ENCODE assay signal across 8 cellular contexts in genomic region chr1:24541711-24542346, GRCh38. TPM values are rescaled to one million over a fixed set of nuclear protein-coding genes. Genes with fewer than 3 reads are reported as not detected.
DNase-seq lines count a peak whose midpoint lies in the region; ATAC-seq, FAIRE-seq and TF ChIP-seq lines count a peak whose summit lies in the region.

No MANE protein-coding gene starts in this region.

- no peak overlapping the region for H3K27ac ChIP-seq in IMR-90 (ENCODE audit: insufficient read depth, low read length)
- peak overlapping the region; percentile 94 for H3K27ac ChIP-seq in HepG2 (ENCODE audit: extremely low read length, insufficient read depth, low read length)

- H3K14ac ChIP-seq in IMR-90 (replicated peaks; ENCODE audit: low read depth, low read length): no peak overlapping the region

- dilution Hi-C loops in IMR-90 (cut with HindIII; ENCODE audit: low sequenced_read_pairs, unreplicated experiment): no loop called here

- H3K4ac ChIP-seq in IMR-90 (ENCODE audit: low read depth, low read length): peak overlapping the region; percentile 36; the same call in 1 of the 2 replicates

- H3K9ac ChIP-seq in IMR-90 (ENCODE audit: low read depth, low read length) (no peak overlapping the region), HepG2 (ENCODE audit: insufficient read depth, low read depth, low read length) (peak overlapping the region; percentile 50)

- H3K4me3 ChIP-seq in BE2C (ENCODE audit: low read depth, low read length): no peak overlapping the region
- no peak overlapping the region for H3K4me3 ChIP-seq in IMR-90 (ENCODE audit: insufficient read depth, low read depth, low read length)
- H3K4me3 ChIP-seq in HepG2 (replicated peaks in 1 of 3; ENCODE audit: insufficient read depth in 1 of 3, low read depth in 2 of 3, low read length in 3 of 3): peak overlapping the region; percentile 10 to 51 (median 47); a peak in 5 of 6 replicates

- H3K9me3 Mint-ChIP-seq in activated naive CD4-positive, alpha-beta T cell treated with anti-CD3 and anti-CD28 coated beads, Interleukin-2, amount 50 U/mL, for 24 hours: no peaks in the 10 kb centered on the region

- no peak overlapping the region for H3K4me2 ChIP-seq in IMR-90 (ENCODE audit: low read depth, low read length)
- peak overlapping the region; percentile 74 for H3K4me2 ChIP-seq in HepG2 (ENCODE audit: low read depth, low read length)

- H3K4me3 Mint-ChIP-seq in activated naive CD4-positive, alpha-beta T cell treated with anti-CD3 and anti-CD28 coated beads, Interleukin-2, amount 50 U/mL, for 24 hours: no peak overlapping the region

- FAIRE-seq in HepG2 (lab: Jason Lieb, UNC) (no peak), GM12891 (lab: Jason Lieb, UNC) (no peak)

- no peaks in the 10 kb centered on the region for H3K27me3 Mint-ChIP-seq in activated naive CD4-positive, alpha-beta T cell treated with anti-CD3 and anti-CD28 coated beads, Interleukin-2, amount 50 U/mL, for 24 hours

- H3K79me1 ChIP-seq in IMR-90 (ENCODE audit: low read depth in 1 of 2, low read length in 2 of 2): no peaks in the 10 kb centered on the region

- no peak overlapping the region for H4K5ac ChIP-seq in IMR-90 (ENCODE audit: low read depth, low read length)

- H2BK5ac ChIP-seq in IMR-90 (ENCODE audit: low read depth, low read length, poor library complexity, severe bottlenecking): no peak overlapping the region

- TF ChIP-seq EP300 in HepG2 (IDR thresholded peaks at IDR 0.05; ENCODE audit: low read depth in 2 of 2, low read length in 2 of 2) (no peak), HepG2 (CRISPR knock-in tag; IDR thresholded peaks at IDR 0.05; ENCODE audit: borderline replicate concordance) (no peak)

- H3K36me3 ChIP-seq in BE2C (no peaks in the 10 kb centered on the region), IMR-90 (ENCODE audit: control insufficient read depth, insufficient read depth, low read length) (no peaks in the 10 kb centered on the region), HepG2 (replicated peaks in 1 of 2; ENCODE audit: control insufficient read depth in 1 of 2, insufficient read depth in 2 of 2, low read length in 2 of 2) (no peaks in the 10 kb centered on the region)

- no TSS peak for BruUV-seq in IMR-90 (replicated peaks; lab: Mats Ljungman, UMichigan)
- BruUV-seq in HepG2 (replicated peaks; lab: Mats Ljungman, UMichigan): no TSS peak

- 60% methylated on average over 2 of the region's 8 CpGs; no CpG with 5 or more reads in 1 of the 2 experiments for WGBS in IMR-90 (ENCODE audit: extremely low coverage in 2 of 2, insufficient read length in 1 of 2), 2 experiments
- 11% methylated on average over 8 of the region's 8 CpGs for WGBS in HepG2 (ENCODE audit: low lambda C conversion rate)

- peaks cover 69% of the 10 kb centered on the region for H3K4me1 Mint-ChIP-seq in activated naive CD4-positive, alpha-beta T cell treated with anti-CD3 and anti-CD28 coated beads, Interleukin-2, amount 50 U/mL, for 24 hours

- 0 out of 2 replicates have a peak overlapping the region, but pooled peaks have one; percentile 9 for H2BK120ac ChIP-seq in IMR-90 (ENCODE audit: low read depth, low read length)

- no peak for TF ChIP-seq POLR2A in IMR-90 (IDR thresholded peaks at IDR 0.05; ENCODE audit: low read depth, low read length)
- no peak for TF ChIP-seq POLR2A in HepG2 (IDR thresholded peaks at IDR 0.05; ENCODE audit: insufficient read depth in 1 of 2, low read depth in 2 of 2, low read length in 2 of 2)
- TF ChIP-seq POLR2A in GM12891 (IDR thresholded peaks at IDR 0.05; ENCODE audit: low read depth, low read length): no peak

- no peak overlapping the region for H4K8ac ChIP-seq in IMR-90 (ENCODE audit: low read depth in 2 of 2, low read length in 2 of 2)

- no peaks in the 10 kb centered on the region for H3K79me2 ChIP-seq in HepG2 (ENCODE audit: insufficient read depth, low read length)

- H2AK5ac ChIP-seq in IMR-90 (ENCODE audit: low read depth, low read length): peak overlapping the region; percentile 42; the same call in 1 of the 2 replicates

- H3K9me3 ChIP-seq in BE2C (no peaks in the 10 kb centered on the region), IMR-90 (ENCODE audit: control insufficient read depth, insufficient read depth, low read length) (no peaks in the 10 kb centered on the region), HepG2 (ENCODE audit: low read length) (no peaks in the 10 kb centered on the region)

- H3K4me1 ChIP-seq in BE2C: no peaks in the 10 kb centered on the region
- H3K4me1 ChIP-seq in IMR-90 (ENCODE audit: control insufficient read depth, insufficient read depth, low read length): peaks cover 3% of the 10 kb centered on the region; the same call in 1 of the 2 replicates
- peaks cover 64% of the 10 kb centered on the region for H3K4me1 ChIP-seq in HepG2 (ENCODE audit: insufficient read depth, low read length)

- no peak for DNase-seq in BE2C
- no peak for DNase-seq in IMR-90
- peak; percentile 25 for DNase-seq in HepG2 (ENCODE audit: low spot score)
- DNase-seq in NCI-H526 (lab: John Stamatoyannopoulos, UW): no peak
- no peak for DNase-seq in H4 (ENCODE audit: low spot score)
- no peak for DNase-seq in GM12891 (ENCODE audit: insufficient read length, low spot score)

- H2AFZ ChIP-seq in IMR-90 (replicated peaks; ENCODE audit: low read length, poor library complexity) (no peak overlapping the region), HepG2 (ENCODE audit: low read length) (no peak overlapping the region)

- TF ChIP-seq CTCF in BE2C (IDR thresholded peaks at IDR 0.05; ENCODE audit: low read depth, low read length) (peak; percentile 38), IMR-90 (conservative IDR thresholded peaks at IDR 0.05; ENCODE audit: low read depth, low read length) (peak; percentile 43), HepG2 (CRISPR knock-in tag; IDR thresholded peaks at IDR 0.05) (peak; percentile 80)

- no peaks in the 10 kb centered on the region for H4K20me1 ChIP-seq in IMR-90 (ENCODE audit: insufficient read depth, low read length)
- no peaks in the 10 kb centered on the region for H4K20me1 ChIP-seq in HepG2 (ENCODE audit: insufficient read depth, low read length)

- no peak for ATAC-seq in IMR-90 (ENCODE audit: low read depth)
- ATAC-seq in HepG2: peak; percentile 67
- ATAC-seq in HG03342 (IDR thresholded peaks at IDR 0.05; ENCODE audit: unreplicated experiment): no peak

- H3K36me3 Mint-ChIP-seq in activated naive CD4-positive, alpha-beta T cell treated with anti-CD3 and anti-CD28 coated beads, Interleukin-2, amount 50 U/mL, for 24 hours: peaks cover 13% of the 10 kb centered on the region

- intact Hi-C loops in IMR-90 (cut with micrococcal nuclease): loop anchor here (5.0 kb wide), 1 partner anchor 95 kb away; no protein-coding TSS in a partner anchor
- intact Hi-C loops in HepG2 (cut with micrococcal nuclease; ENCODE audit: unreplicated experiment): loop anchor here (1.0 to 5.0 kb wide), 2 partner anchors 45 to 95 kb away; no protein-coding TSS in a partner anchor

- H3K23ac ChIP-seq in IMR-90 (ENCODE audit: low read depth, low read length): no peak overlapping the region

- H3K27me3 ChIP-seq in BE2C: no peaks in the 10 kb centered on the region
- no peaks in the 10 kb centered on the region for H3K27me3 ChIP-seq in IMR-90 (ENCODE audit: control insufficient read depth, insufficient read depth, low read length)
- no peaks in the 10 kb centered on the region for H3K27me3 ChIP-seq in HepG2 (ENCODE audit: control insufficient read depth in 1 of 2, insufficient read depth in 2 of 2, low read length in 2 of 2)

- POLR2A ChIA-PET in IMR-90 (lab: Charles Lee; ENCODE audit: unreplicated experiment) (no interaction called here), HepG2 (lab: Yijun Ruan, JAX) (interaction anchor here (0.8 to 3.0 kb wide), 12 partner anchors 7 to 183 kb away, joined by 3 to 15 read pairs (median 9); partner anchors contain the start of genes NCMAP, NIPAL3 and RCAN3)

- in situ Hi-C loops in IMR-90 (cut with MboI; ENCODE audit: low sequenced_read_pairs) (no loop called here), HepG2 (cut with HindIII; ENCODE audit: extremely low pct_ligation_motif_present, low pct_unique_long_range_greater_than_20kb) (loop anchor here (10.0 kb wide), 1 partner anchor 93 kb away; no protein-coding TSS in a partner anchor)

- H2AK9ac ChIP-seq in IMR-90 (replicated peaks; ENCODE audit: low read depth, low read length, poor library complexity): no peak overlapping the region

- H3K9me1 ChIP-seq in IMR-90 (ENCODE audit: insufficient read depth, low read length): peaks cover 5% of the 10 kb centered on the region

- no peak overlapping the region for H3K56ac ChIP-seq in IMR-90 (ENCODE audit: extremely low read depth, insufficient read depth, low read length)

- H3K27ac Mint-ChIP-seq in activated naive CD4-positive, alpha-beta T cell treated with anti-CD3 and anti-CD28 coated beads, Interleukin-2, amount 50 U/mL, for 24 hours: peak overlapping the region; percentile 89

- H3K18ac ChIP-seq in IMR-90 (ENCODE audit: low read depth, low read length): no peak overlapping the region

- CTCF ChIA-PET in IMR-90 (lab: Yijun Ruan, JAX): interaction anchor here (0.6 to 2.2 kb wide), 5 partner anchors 15 to 95 kb away, joined by 3 to 7 read pairs (median 5); no protein-coding TSS in a partner anchor
- CTCF ChIA-PET in HepG2 (lab: Yijun Ruan, JAX; ENCODE audit: low intra/inter-chr PET ratio, low total read pairs): interaction anchor here (0.7 to 1.9 kb wide), 2 partner anchors 45 to 383 kb away, joined by 3 to 8 read pairs; no protein-coding TSS in a partner anchor

- TF ChIP-seq RAD21 in IMR-90 (IDR thresholded peaks at IDR 0.05; ENCODE audit: low read length): peak; percentile 31; the same call in 1 of the 2 replicates
- peak; percentile 76 for TF ChIP-seq RAD21 in HepG2 (CRISPR knock-in tag; IDR thresholded peaks at IDR 0.05)

- peak overlapping the region; percentile 12; the same call in 1 of the 2 replicates for H4K91ac ChIP-seq in IMR-90 (ENCODE audit: insufficient read depth, low read depth, low read length)

- H2BK15ac ChIP-seq in IMR-90 (ENCODE audit: low read depth, low read length): no peak overlapping the region

- peak overlapping the region; percentile 5; the same call in 1 of the 2 replicates for H2BK20ac ChIP-seq in IMR-90 (ENCODE audit: low read depth, low read length)

RNA-seq across cellular contexts. Expression of gene NCMAP, which starts 14.1 kb away (rescaled TPM):
- polyA plus RNA-seq in BE2C (2012; ENCODE audit: insufficient read depth, insufficient read length, low read depth): not detected
- total RNA-seq in IMR-90 (2012; rRNA removed) (not detected in 2 replicates), HepG2 (2016; rRNA removed; fragmentation: Illumina TruSeq; extraction: Trizol) (2.7 and 2.9 TPM in 2 replicates)
- polyA plus RNA-seq in IMR-90 (2012; rRNA removed) (not detected in 2 replicates), HepG2 (2011; rRNA removed) (20.0 and 22.0 TPM in 2 replicates)
- polyA plus RNA-seq in IMR-90 (2012; cell fraction: cytosol; rRNA removed): not detected in 2 replicates
- not detected in 2 replicates for polyA plus RNA-seq in IMR-90 (2012; cell fraction: nucleus; rRNA removed; ENCODE audit: low replicate concordance)
- 1.1 and 1.7 TPM in 2 replicates for total RNA-seq in HepG2 (2016; cell fraction: cytosol; rRNA removed; fragmentation: Illumina TruSeq; extraction: Trizol; ENCODE audit: low read depth)
- 2.5 and 2.7 TPM in 2 replicates for total RNA-seq in HepG2 (2016; cell fraction: insoluble cytoplasmic fraction; rRNA removed; fragmentation: Illumina TruSeq; extraction: Trizol)
- total RNA-seq in HepG2 (2016; cell fraction: membrane; rRNA removed; fragmentation: Illumina TruSeq; extraction: Trizol): 3.6 and 4.1 TPM in 2 replicates
- 1.3 and 1.7 TPM in 2 replicates for total RNA-seq in HepG2 (2016; cell fraction: nucleus; rRNA removed; fragmentation: Illumina TruSeq; extraction: Trizol)
- polyA plus RNA-seq in HepG2 (2011; cell fraction: cytosol; rRNA removed): 16.3 and 22.0 TPM in 2 replicates
- 6.2 and 8.2 TPM in 2 replicates for polyA plus RNA-seq in HepG2 (2011; cell fraction: nucleus; rRNA removed)
- polyA plus RNA-seq in HepG2 (2012): 9.9 and 19.2 TPM in 2 replicates
- 1.1 and 1.6 TPM in 2 replicates for polyA plus RNA-seq in HepG2 (2016; cell fraction: cytosol; fragmentation: Illumina TruSeq; extraction: Trizol; ENCODE audit: low read depth)
- polyA plus RNA-seq in HepG2 (2016; cell fraction: insoluble cytoplasmic fraction; fragmentation: Illumina TruSeq; extraction: Trizol; ENCODE audit: low read depth): 2.0 and 2.2 TPM in 2 replicates
- polyA plus RNA-seq in HepG2 (2016; cell fraction: membrane; fragmentation: Illumina TruSeq; extraction: Trizol; ENCODE audit: low read depth): 2.3 and 3.2 TPM in 2 replicates
- 2.1 and 2.3 TPM in 2 replicates for polyA plus RNA-seq in HepG2 (2016; cell fraction: nucleus; fragmentation: Illumina TruSeq; extraction: Trizol; ENCODE audit: insufficient read depth, low read depth)
- polyA minus RNA-seq in HepG2 (2011; rRNA and poly(A)+ RNA removed; ENCODE audit: low replicate concordance): 28.8 TPM in 1 of 2 replicates, not detected in the other
- polyA minus RNA-seq in HepG2 (2011; cell fraction: cytosol; rRNA and poly(A)+ RNA removed): 13.1 and 18.4 TPM in 2 replicates
- polyA minus RNA-seq in HepG2 (2011; cell fraction: nucleus; rRNA and poly(A)+ RNA removed): 6.2 and 9.0 TPM in 2 replicates
- not detected in 2 replicates for total RNA-seq in H4 (2014; rRNA removed; shearing (Covaris generic))
- not detected for polyA plus RNA-seq in GM12891 (2012; ENCODE audit: low read depth, missing spikeins)

RNA-seq across cellular contexts. Expression of gene RCAN3, which starts 39.2 kb away (rescaled TPM):
- polyA plus RNA-seq in BE2C (2012; ENCODE audit: insufficient read depth, insufficient read length, low read depth): not detected
- 5.9 and 8.6 TPM in 2 replicates for total RNA-seq in IMR-90 (2012; rRNA removed)
- 4.0 and 4.2 TPM in 2 replicates for polyA plus RNA-seq in IMR-90 (2012; rRNA removed)
- 2.1 and 4.0 TPM in 2 replicates for polyA plus RNA-seq in IMR-90 (2012; cell fraction: cytosol; rRNA removed)
- polyA plus RNA-seq in IMR-90 (2012; cell fraction: nucleus; rRNA removed; ENCODE audit: low replicate concordance): 1.7 and 4.2 TPM in 2 replicates
- 13.3 and 13.6 TPM in 2 replicates for total RNA-seq in HepG2 (2016; rRNA removed; fragmentation: Illumina TruSeq; extraction: Trizol)
- 11.1 and 12.8 TPM in 2 replicates for total RNA-seq in HepG2 (2016; cell fraction: cytosol; rRNA removed; fragmentation: Illumina TruSeq; extraction: Trizol; ENCODE audit: low read depth)
- 12.7 and 13.1 TPM in 2 replicates for total RNA-seq in HepG2 (2016; cell fraction: insoluble cytoplasmic fraction; rRNA removed; fragmentation: Illumina TruSeq; extraction: Trizol)
- 11.4 and 12.2 TPM in 2 replicates for total RNA-seq in HepG2 (2016; cell fraction: membrane; rRNA removed; fragmentation: Illumina TruSeq; extraction: Trizol)
- 6.8 and 7.8 TPM in 2 replicates for total RNA-seq in HepG2 (2016; cell fraction: nucleus; rRNA removed; fragmentation: Illumina TruSeq; extraction: Trizol)
- 10.9 and 12.2 TPM in 2 replicates for polyA plus RNA-seq in HepG2 (2011; rRNA removed)
- 7.5 and 10.9 TPM in 2 replicates for polyA plus RNA-seq in HepG2 (2011; cell fraction: cytosol; rRNA removed)
- 5.9 and 6.3 TPM in 2 replicates for polyA plus RNA-seq in HepG2 (2011; cell fraction: nucleus; rRNA removed)
- polyA plus RNA-seq in HepG2 (2012): 8.9 and 12.1 TPM in 2 replicates
- 5.1 and 5.8 TPM in 2 replicates for polyA plus RNA-seq in HepG2 (2016; cell fraction: cytosol; fragmentation: Illumina TruSeq; extraction: Trizol; ENCODE audit: low read depth)
- 11.8 and 14.0 TPM in 2 replicates for polyA plus RNA-seq in HepG2 (2016; cell fraction: insoluble cytoplasmic fraction; fragmentation: Illumina TruSeq; extraction: Trizol; ENCODE audit: low read depth)
- 9.8 and 11.1 TPM in 2 replicates for polyA plus RNA-seq in HepG2 (2016; cell fraction: membrane; fragmentation: Illumina TruSeq; extraction: Trizol; ENCODE audit: low read depth)
- polyA plus RNA-seq in HepG2 (2016; cell fraction: nucleus; fragmentation: Illumina TruSeq; extraction: Trizol; ENCODE audit: insufficient read depth, low read depth): 11.0 and 12.1 TPM in 2 replicates
- polyA minus RNA-seq in HepG2 (2011; rRNA and poly(A)+ RNA removed; ENCODE audit: low replicate concordance): 5.6 and 20.2 TPM in 2 replicates
- 12.3 and 12.5 TPM in 2 replicates for polyA minus RNA-seq in HepG2 (2011; cell fraction: cytosol; rRNA and poly(A)+ RNA removed)
- 4.2 and 8.7 TPM in 2 replicates for polyA minus RNA-seq in HepG2 (2011; cell fraction: nucleus; rRNA and poly(A)+ RNA removed)
- total RNA-seq in H4 (2014; rRNA removed; shearing (Covaris generic)): 3.7 and 10.8 TPM in 2 replicates
- polyA plus RNA-seq in GM12891 (2012; ENCODE audit: low read depth, missing spikeins): 0.71 TPM

Comparison
In these comparisons a context has a peak if more than half of its experiments do, and no peak if none do; other contexts are left out.
1. H3K4me3 ChIP-seq: peak in HepG2 (3 of 3); none in BE2C (single experiment) and IMR-90 (single experiment).
2. Peak in every context shown above with its lines, with median percentiles within 50 percentile points of each other: CTCF ChIP-seq.